ENCODE assay signal across 34 cellular contexts in genomic region chr18:60503166-60503565, GRCh38.
"Had no signal": no experiment of that assay in that cellular context is flagged by ENCODE, and none has a peak within 500 bp of the region (broad histone marks: within the 10 kb centered on the region; RNA-seq: fewer than 3 reads in every experiment).

No MANE protein-coding gene starts in this region.

- DNase-seq: activated CD4-positive, alpha-beta T cell treated with anti-CD3 and anti-CD28 coated beads for 36 hours; activated CD4-positive, alpha-beta T cell treated with anti-CD3 and anti-CD28 coated beads, Interleukin-2, amount 10 ng/mL, durations not matched to agents 7 days and 5 days; activated CD4-positive, alpha-beta T cell treated with anti-CD3 and anti-CD28 coated beads, Interleukin-2, amount 50 U/mL, for 48 hours; activated CD8-positive, alpha-beta T cell treated with anti-CD3 and anti-CD28 coated beads, Interleukin-2, amount 10 ng/mL, durations not matched to agents 7 days and 5 days; activated gamma-delta T cell; activated naive CD4-positive, alpha-beta T cell treated with Interleukin-2 at 50 U/mL for 16 hours; activated T-cell treated with anti-CD3 and anti-CD28 coated beads, Interleukin-2, amount 50 U/mL, for 24 hours; adrenal gland; anterior cingulate cortex; caudate nucleus; cerebellar nuclear complex; MM.1S; MV-4-11; NCI-H1092; NCI-H1436 treated with DMSO at 0.1 percent for 48 hours; NCI-H1694 treated with DMSO at 0.1 percent for 48 hours; NCI-H2029; NCI-H2107; NCI-H2171; NCI-H510A; NCI-H526; NCI-H748 treated with DMSO at 0.1 percent for 48 hours; NK-92 treated with Interleukin-12 subunit alpha and Interleukin-12 subunit beta, amount 100 ng/mL, for 24 hours; PC-9; Right ventricle myocardium superior; T-cell; T-helper 17 cell had no signal

- H3K4me3 ChIP-seq: adrenal gland, PC-9, SK-N-MC had no signal

- H3K36me3 ChIP-seq: adrenal gland had no signal

- ATAC-seq: activated CD4-positive, alpha-beta T cell treated with anti-CD3 and anti-CD28 coated beads for 36 hours; activated CD4-positive, CD25-positive, alpha-beta regulatory T cell treated with anti-CD3 and anti-CD28 coated beads, Interleukin-2, amount 50 U/mL, for 24 hours; activated CD8-positive, alpha-beta T cell treated with anti-CD3 and anti-CD28 coated beads, Interleukin-2, amount 10 ng/mL, durations not matched to agents 7 days and 5 days; activated naive CD4-positive, alpha-beta T cell treated with anti-CD3 and anti-CD28 coated beads, Interleukin-2, amount 50 U/mL, for 72 hours; T-cell; T-helper 17 cell; WTC11 had no signal

- H3K4me1 ChIP-seq: adrenal gland had no signal

- H3K9me3 ChIP-seq: adrenal gland had no signal

- FAIRE-seq: bronchial epithelial cell, RCC 7860 had no signal

- H3K27me3 ChIP-seq: adrenal gland had no signal

- H3K27ac ChIP-seq: adrenal gland, KMS-11, PC-9, SK-N-MC had no signal
